Comparison of ENCODE assay signal across 22 cellular contexts in the genomic region with DNA sequence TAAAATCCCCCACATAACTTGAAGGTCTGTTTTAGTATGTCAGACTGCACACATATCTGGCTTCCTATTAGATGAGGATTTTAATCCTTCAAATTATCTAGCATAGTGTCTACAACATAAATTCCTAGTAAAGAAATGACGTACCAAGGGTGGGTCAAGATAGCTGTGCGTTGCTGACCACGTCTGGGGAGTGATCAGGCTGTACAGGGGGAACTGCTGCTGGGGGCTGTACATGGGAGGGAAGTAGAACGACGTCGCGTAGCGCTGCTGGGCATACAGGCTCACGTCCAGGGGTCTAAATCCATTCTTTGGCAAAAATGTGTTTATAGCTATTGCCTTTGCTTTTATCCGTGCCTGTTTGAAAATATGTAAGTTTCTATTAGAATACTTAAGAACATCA.
"Had no signal": no experiment of that assay in that cellular context is flagged by ENCODE, and none has a peak within 500 bp of the region (broad histone marks: within the 10 kb centered on the region; RNA-seq: fewer than 3 reads in every experiment).

No MANE protein-coding gene starts in this region.

- H3K27me3 Mint-ChIP-seq: naive thymus-derived CD4-positive, alpha-beta T cell; natural killer cell treated with Interleukin-12 subunit alpha and Interleukin-12 subunit beta and Interleukin-15 and Interleukin-18, amount 100 ng/mL, for 72 hours; stimulated activated memory B cell treated with anti-CD40 and anti-IgM and Interleukin-4, amounts not matched to agents 10 μg/mL and 1 μg/mL and 100 μg/mL, for 72 hours; stimulated activated naive CD8-positive, alpha-beta T cell treated with anti-CD3 and anti-CD28 coated beads, Interleukin-15, amount 100 ng/mL, for 72 hours; type B pancreatic cell had no signal

- H3K27ac ChIP-seq: left ventricle myocardium inferior, parathyroid adenoma, right atrium auricular region, right lobe of liver, tibial nerve, uterus had no signal

- H3K9ac ChIP-seq: parathyroid adenoma had no signal

- ATAC-seq: mucosa of descending colon; naive thymus-derived CD4-positive, alpha-beta T cell; natural killer cell treated with Interleukin-12 subunit alpha and Interleukin-12 subunit beta and Interleukin-15 and Interleukin-18, amount 100 ng/mL, for 72 hours; right lobe of liver; stimulated activated memory B cell treated with anti-CD40 and anti-IgM and Interleukin-4, amounts not matched to agents 10 μg/mL and 1 μg/mL and 100 μg/mL, for 72 hours; stimulated activated naive CD8-positive, alpha-beta T cell treated with anti-CD3 and anti-CD28 coated beads, Interleukin-15, amount 100 ng/mL, for 72 hours had no signal

- DNase-seq: islet precursor cell; left ventricle myocardium inferior; midbrain; mucosa of descending colon; naive thymus-derived CD4-positive, alpha-beta T cell; right lobe of liver; stimulated activated CD4-positive, alpha-beta T cell treated with anti-CD3 and anti-CD28 coated beads, Interleukin-1b, Interleukin-23, amount 100 ng/mL, for 48 hours; stimulated activated CD4-positive, alpha-beta T cell treated with anti-CD3 and anti-CD28 coated beads, Interleukin-2, amount 100 ng/mL, for 48 hours; stimulated activated CD4-positive, alpha-beta T cell treated with anti-CD3 and anti-CD28 coated beads, Interleukin-4, amount 100 ng/mL, for 4 hours; stimulated activated CD8-positive, alpha-beta memory T cell treated with anti-CD3 and anti-CD28 coated beads, Interleukin-4, amount 100 ng/mL, for 48 hours; stimulated activated naive CD4-positive, alpha-beta T cell treated with Interleukin-2 at 50 U/mL for 16 hours; stimulated activated naive CD8-positive, alpha-beta T cell treated with anti-CD3 and anti-CD28 coated beads, Interleukin-15, amount 100 ng/mL, for 72 hours; substantia nigra; uterus had no signal

- H3K4me3 ChIP-seq: left ventricle myocardium inferior, lung, mucosa of descending colon, right atrium auricular region, right lobe of liver, smooth muscle cell, tibial nerve, uterus had no signal

- H3K9me3 ChIP-seq: left ventricle myocardium inferior, mucosa of descending colon, right atrium auricular region, right lobe of liver, tibial nerve, uterus had no signal

- H3K4me3 Mint-ChIP-seq: naive thymus-derived CD4-positive, alpha-beta T cell; natural killer cell treated with Interleukin-12 subunit alpha and Interleukin-12 subunit beta and Interleukin-15 and Interleukin-18, amount 100 ng/mL, for 72 hours; stimulated activated memory B cell treated with anti-CD40 and anti-IgM and Interleukin-4, amounts not matched to agents 10 μg/mL and 1 μg/mL and 100 μg/mL, for 72 hours; stimulated activated naive CD8-positive, alpha-beta T cell treated with anti-CD3 and anti-CD28 coated beads, Interleukin-15, amount 100 ng/mL, for 72 hours; type B pancreatic cell had no signal

- H3K27me3 ChIP-seq: right atrium auricular region, right lobe of liver, tibial nerve, uterus had no signal

- H3K36me3 ChIP-seq: uterus had no signal

- H3K4me1 ChIP-seq: left ventricle myocardium inferior, parathyroid adenoma, right atrium auricular region, right lobe of liver, tibial nerve, uterus had no signal

- H3K9me3 Mint-ChIP-seq: natural killer cell treated with Interleukin-12 subunit alpha and Interleukin-12 subunit beta and Interleukin-15 and Interleukin-18, amount 100 ng/mL, for 72 hours; stimulated activated memory B cell treated with anti-CD40 and anti-IgM and Interleukin-4, amounts not matched to agents 10 μg/mL and 1 μg/mL and 100 μg/mL, for 72 hours; stimulated activated naive CD8-positive, alpha-beta T cell treated with anti-CD3 and anti-CD28 coated beads, Interleukin-15, amount 100 ng/mL, for 72 hours; type B pancreatic cell had no signal

- H3K27ac Mint-ChIP-seq: natural killer cell treated with Interleukin-12 subunit alpha and Interleukin-12 subunit beta and Interleukin-15 and Interleukin-18, amount 100 ng/mL, for 72 hours; stimulated activated naive CD8-positive, alpha-beta T cell treated with anti-CD3 and anti-CD28 coated beads, Interleukin-15, amount 100 ng/mL, for 72 hours had no signal
